23 cellular contexts compared by ENCODE assay signal in the genomic region with DNA sequence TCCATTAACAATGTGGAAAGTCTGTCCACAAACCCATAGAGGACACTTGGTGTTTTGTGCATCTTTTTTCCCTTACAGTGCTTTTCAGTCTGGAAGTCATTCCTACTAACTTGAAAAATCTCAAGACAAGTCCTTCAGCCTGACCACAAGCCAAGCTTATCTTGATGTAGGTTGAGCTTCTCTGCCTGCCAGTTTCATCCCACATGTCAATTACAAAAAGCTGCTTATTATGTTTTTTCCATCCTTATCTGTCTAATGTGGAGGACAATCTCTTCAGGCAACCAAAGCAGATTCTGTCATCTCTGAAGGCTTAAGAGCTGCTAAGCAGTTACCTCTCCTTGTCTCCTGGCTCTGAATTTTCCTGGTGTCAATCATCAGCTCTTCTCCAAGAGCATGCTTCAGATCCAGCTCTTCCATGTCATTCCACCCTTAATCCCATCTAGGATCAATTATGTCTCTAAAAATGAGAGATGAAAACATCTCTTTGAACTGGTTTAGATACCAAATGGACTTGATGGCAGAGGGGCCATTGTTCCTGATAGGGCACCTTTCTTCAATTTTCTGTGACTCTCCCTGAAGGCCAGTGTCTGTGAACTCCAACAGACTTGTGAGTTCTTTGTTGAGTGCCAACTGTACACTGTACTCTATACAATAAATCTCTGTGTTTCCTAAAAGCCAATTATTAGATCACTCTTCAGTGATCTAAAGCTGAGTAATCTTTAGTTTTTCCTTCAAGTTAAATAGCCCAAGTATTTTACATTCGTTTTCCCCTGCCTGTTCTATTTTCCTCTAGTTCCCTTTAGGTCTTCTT.
"Had no signal": no experiment of that assay in that cellular context is flagged by ENCODE, and none has a peak within 500 bp of the region (broad histone marks: within the 10 kb centered on the region; RNA-seq: fewer than 3 reads in every experiment).

No MANE protein-coding gene starts in this region.

- FAIRE-seq: bronchial epithelial cell, small intestine had no signal

- H3K9me3 ChIP-seq: ascending aorta, neutrophil, right lobe of liver, thoracic aorta had no signal

- H3K36me3 ChIP-seq: ascending aorta, neutrophil, right lobe of liver, thoracic aorta had no signal

- ATAC-seq: activated CD4-positive, CD25-positive, alpha-beta regulatory T cell treated with anti-CD3 and anti-CD28 coated beads, Interleukin-2, amount 50 U/mL, for 24 hours; activated naive CD8-positive, alpha-beta T cell treated with anti-CD3 and anti-CD28 coated beads, Interleukin-2, amount 50 U/mL, for 24 hours; esophagus mucosa; left cardiac atrium; natural killer cell; right lobe of liver; stimulated activated effector memory CD8-positive, alpha-beta T cell treated with anti-CD3 and anti-CD28 coated beads, Interleukin-12 subunit alpha, Interleukin-12 subunit beta, amount 100 ng/mL, for 72 hours had no signal

- H3K9ac ChIP-seq: parathyroid adenoma had no signal

- H2AFZ ChIP-seq: hepatocyte, parathyroid adenoma had no signal

- DNase-seq: activated CD4-positive, alpha-beta T cell treated with anti-CD3 and anti-CD28 coated beads, Interleukin-2, amount 10 ng/mL, durations not matched to agents 7 days and 5 days; activated CD8-positive, alpha-beta memory T cell treated with anti-CD3 and anti-CD28 coated beads for 24 hours; activated CD8-positive, alpha-beta memory T cell treated with anti-CD3 and anti-CD28 coated beads, Interleukin-2, amount 50 U/mL, for 48 hours; activated effector memory CD4-positive, alpha-beta T cell treated with Interleukin-2 at 50 U/mL for 16 hours; activated naive CD4-positive, alpha-beta T cell treated with anti-CD3 and anti-CD28 coated beads, Interleukin-2, amount 10 ng/mL, durations not matched to agents 7 days and 5 days; activated naive CD8-positive, alpha-beta T cell treated with anti-CD3 and anti-CD28 coated beads, Interleukin-2, amount 50 U/mL, for 24 hours; activated T-cell treated with anti-CD3 and anti-CD28 coated beads, Interleukin-2, amount 50 U/mL, for 48 hours; cerebellar nuclear complex; effector CD4-positive, alpha-beta T cell; left cardiac atrium; natural killer cell; right lobe of liver; small intestine; stimulated activated CD4-positive, alpha-beta T cell treated with anti-CD3 and anti-CD28 coated beads, Interleukin-4, amount 100 ng/mL, for 1 hour had no signal

- H3K79me2 ChIP-seq: hepatocyte, parathyroid adenoma had no signal

- H3K4me1 ChIP-seq: ascending aorta, parathyroid adenoma had no signal

- H3K27ac Mint-ChIP-seq: activated CD4-positive, alpha-beta T cell treated with anti-CD3 and anti-CD28 coated beads, Interleukin-2, amount 10 ng/mL, durations not matched to agents 7 days and 5 days; activated naive CD4-positive, alpha-beta T cell treated with anti-CD3 and anti-CD28 coated beads, Interleukin-2, amount 10 ng/mL, durations not matched to agents 7 days and 5 days; activated naive CD8-positive, alpha-beta T cell treated with anti-CD3 and anti-CD28 coated beads, Interleukin-2, amount 50 U/mL, for 24 hours; natural killer cell; stimulated activated effector memory CD8-positive, alpha-beta T cell treated with anti-CD3 and anti-CD28 coated beads, Interleukin-12 subunit alpha, Interleukin-12 subunit beta, amount 100 ng/mL, for 72 hours had no signal

- H3K27me3 ChIP-seq: ascending aorta, hepatocyte, neutrophil, right lobe of liver had no signal

- H3K4me2 ChIP-seq: hepatocyte had no signal

- H3K4me3 ChIP-seq: ascending aorta, hepatocyte, right lobe of liver, thoracic aorta had no signal

- H3K27me3 Mint-ChIP-seq: activated CD4-positive, alpha-beta T cell treated with anti-CD3 and anti-CD28 coated beads, Interleukin-2, amount 10 ng/mL, durations not matched to agents 7 days and 5 days; activated naive CD4-positive, alpha-beta T cell treated with anti-CD3 and anti-CD28 coated beads, Interleukin-2, amount 10 ng/mL, durations not matched to agents 7 days and 5 days; activated naive CD8-positive, alpha-beta T cell treated with anti-CD3 and anti-CD28 coated beads, Interleukin-2, amount 50 U/mL, for 24 hours had no signal

- H3K9me3 Mint-ChIP-seq: activated CD4-positive, alpha-beta T cell treated with anti-CD3 and anti-CD28 coated beads, Interleukin-2, amount 10 ng/mL, durations not matched to agents 7 days and 5 days; activated naive CD4-positive, alpha-beta T cell treated with anti-CD3 and anti-CD28 coated beads, Interleukin-2, amount 10 ng/mL, durations not matched to agents 7 days and 5 days; activated naive CD8-positive, alpha-beta T cell treated with anti-CD3 and anti-CD28 coated beads, Interleukin-2, amount 50 U/mL, for 24 hours; natural killer cell; stimulated activated effector memory CD8-positive, alpha-beta T cell treated with anti-CD3 and anti-CD28 coated beads, Interleukin-12 subunit alpha, Interleukin-12 subunit beta, amount 100 ng/mL, for 72 hours had no signal

- H3K4me1 Mint-ChIP-seq: activated CD4-positive, alpha-beta T cell treated with anti-CD3 and anti-CD28 coated beads, Interleukin-2, amount 10 ng/mL, durations not matched to agents 7 days and 5 days; activated naive CD4-positive, alpha-beta T cell treated with anti-CD3 and anti-CD28 coated beads, Interleukin-2, amount 10 ng/mL, durations not matched to agents 7 days and 5 days; activated naive CD8-positive, alpha-beta T cell treated with anti-CD3 and anti-CD28 coated beads, Interleukin-2, amount 50 U/mL, for 24 hours; natural killer cell; stimulated activated effector memory CD8-positive, alpha-beta T cell treated with anti-CD3 and anti-CD28 coated beads, Interleukin-12 subunit alpha, Interleukin-12 subunit beta, amount 100 ng/mL, for 72 hours had no signal

- H3K36me3 Mint-ChIP-seq: activated naive CD4-positive, alpha-beta T cell treated with anti-CD3 and anti-CD28 coated beads, Interleukin-2, amount 10 ng/mL, durations not matched to agents 7 days and 5 days; natural killer cell; stimulated activated effector memory CD8-positive, alpha-beta T cell treated with anti-CD3 and anti-CD28 coated beads, Interleukin-12 subunit alpha, Interleukin-12 subunit beta, amount 100 ng/mL, for 72 hours had no signal

- H3K27ac ChIP-seq: ascending aorta, hepatocyte, neutrophil, parathyroid adenoma, right lobe of liver, thoracic aorta had no signal

- H3K4me3 Mint-ChIP-seq: activated CD4-positive, alpha-beta T cell treated with anti-CD3 and anti-CD28 coated beads, Interleukin-2, amount 10 ng/mL, durations not matched to agents 7 days and 5 days; activated naive CD4-positive, alpha-beta T cell treated with anti-CD3 and anti-CD28 coated beads, Interleukin-2, amount 10 ng/mL, durations not matched to agents 7 days and 5 days; activated naive CD8-positive, alpha-beta T cell treated with anti-CD3 and anti-CD28 coated beads, Interleukin-2, amount 50 U/mL, for 24 hours; natural killer cell; stimulated activated effector memory CD8-positive, alpha-beta T cell treated with anti-CD3 and anti-CD28 coated beads, Interleukin-12 subunit alpha, Interleukin-12 subunit beta, amount 100 ng/mL, for 72 hours had no signal
